Comparison of ENCODE assay signal across 8 cellular contexts in genomic region chr17:38663125-38663751, GRCh38. TPM values are rescaled to one million over a fixed set of nuclear protein-coding genes. Genes with fewer than 3 reads are reported as not detected.
DNase-seq lines count a peak whose midpoint lies in the region; ATAC-seq and TF ChIP-seq lines count a peak whose summit lies in the region.

No MANE protein-coding gene starts in this region.

- no peak overlapping the region for H3K4me3 Mint-ChIP-seq in activated T-cell treated with anti-CD3 and anti-CD28 coated beads, Interleukin-2, amount 50 U/mL, for 24 hours

- H3K4me2 ChIP-seq in parathyroid adenoma (ENCODE audit: low read length), result no peak overlapping the region

- H3K4me3 ChIP-seq in gastroesophageal sphincter, result no peak overlapping the region
- no peak overlapping the region for H3K4me3 ChIP-seq in parathyroid adenoma (ENCODE audit: low read depth, low read length)

- no peak overlapping the region for H3K27ac ChIP-seq in gastroesophageal sphincter
- H3K27ac ChIP-seq in parathyroid adenoma, result no peak overlapping the region

- no peak for TF ChIP-seq POLR2A in gastroesophageal sphincter (IDR thresholded peaks at IDR 0.05)

- H3K27me3 ChIP-seq in gastroesophageal sphincter, result peaks cover 26% of the 10 kb centered on the region
- no peaks in the 10 kb centered on the region for H3K27me3 ChIP-seq in parathyroid adenoma (ENCODE audit: control insufficient read depth, insufficient read depth, low read length)

- H3K4me1 ChIP-seq in gastroesophageal sphincter (no peaks in the 10 kb centered on the region), parathyroid adenoma (no peaks in the 10 kb centered on the region)

- TF ChIP-seq CTCF in gastroesophageal sphincter (IDR thresholded peaks at IDR 0.05) (peak in 3 of 4 experiments; percentile 16 to 52 (median 42)), parathyroid adenoma (IDR thresholded peaks at IDR 0.05) (peak; percentile 70)

- WGBS in gastroesophageal sphincter (ENCODE audit: low coverage in 1 of 2), 2 donors, result 13 to 17% methylated on average over 2 to 8 of the region's 9 CpGs

- no peaks in the 10 kb centered on the region for H3K79me2 ChIP-seq in parathyroid adenoma

- H3K4me1 Mint-ChIP-seq in activated T-cell treated with anti-CD3 and anti-CD28 coated beads, Interleukin-2, amount 50 U/mL, for 24 hours (ENCODE audit: low read depth), result peaks cover 5% of the 10 kb centered on the region

- ATAC-seq in gastroesophageal sphincter (peak; percentile 26), GM18858 (IDR thresholded peaks at IDR 0.05; ENCODE audit: unreplicated experiment) (no peak)

- H3K36me3 Mint-ChIP-seq in activated T-cell treated with anti-CD3 and anti-CD28 coated beads, Interleukin-2, amount 50 U/mL, for 24 hours (ENCODE audit: low read depth), result no peaks in the 10 kb centered on the region

- H3K36me3 ChIP-seq in gastroesophageal sphincter, result no peaks in the 10 kb centered on the region
- no peaks in the 10 kb centered on the region for H3K36me3 ChIP-seq in parathyroid adenoma (ENCODE audit: control insufficient read depth, insufficient read depth, low read length)

- DNase-seq in DMS 273 treated with DMSO at 0.1 percent for 48 hours (lab: John Stamatoyannopoulos, UW) (peak; percentile 48), HuH-7.5 (ENCODE audit: low spot score) (peak; percentile 81), NCI-H82 treated with DMSO at 0.1 percent for 48 hours (lab: John Stamatoyannopoulos, UW; ENCODE audit: unreplicated experiment) (peak; percentile 70), mesenteric fat pad (ENCODE audit: low spot score) (no peak)
- DNase-seq in activated T-cell treated with anti-CD3 and anti-CD28 coated beads, Interleukin-2, amount 50 U/mL, for 24 hours, result peak; percentile 65

- H3K27me3 Mint-ChIP-seq in activated T-cell treated with anti-CD3 and anti-CD28 coated beads, Interleukin-2, amount 50 U/mL, for 24 hours, result peaks cover 45% of the 10 kb centered on the region

- TF ChIP-seq EP300 in gastroesophageal sphincter (IDR thresholded peaks at IDR 0.05), result no peak

- no peak overlapping the region for H3K9ac ChIP-seq in parathyroid adenoma

- H3K9me3 Mint-ChIP-seq in activated T-cell treated with anti-CD3 and anti-CD28 coated beads, Interleukin-2, amount 50 U/mL, for 24 hours, result no peaks in the 10 kb centered on the region

- no peak overlapping the region for H3K27ac Mint-ChIP-seq in activated T-cell treated with anti-CD3 and anti-CD28 coated beads, Interleukin-2, amount 50 U/mL, for 24 hours

- no peak overlapping the region for H2AFZ ChIP-seq in parathyroid adenoma

- no peaks in the 10 kb centered on the region for H3K9me3 ChIP-seq in gastroesophageal sphincter
- H3K9me3 ChIP-seq in parathyroid adenoma (ENCODE audit: control insufficient read depth, low read length), result no peaks in the 10 kb centered on the region

RNA-seq across cellular contexts. Expression of gene EPOP, which starts 11.5 kb away (rescaled TPM):
- total RNA-seq in gastroesophageal sphincter (1 to 10 TPM in 3 of 4 donors, under 1 TPM in 1; 0.31 to 3.5 (median 1.5) TPM), mesenteric fat pad (2.5 TPM)

RNA-seq across cellular contexts. Expression of gene MLLT6, which starts 41.8 kb away (rescaled TPM):
- total RNA-seq in gastroesophageal sphincter (100 to 1,000 TPM in 1 of 4 donors, 10 to 100 TPM in 3; 55.6 to 101 (median 77.9) TPM), mesenteric fat pad (77.0 TPM)

RNA-seq across cellular contexts. Expression of gene SRCIN1, which starts 57.5 kb away (rescaled TPM):
- total RNA-seq in gastroesophageal sphincter, result 1 to 10 TPM in 2 of 4 donors, under 1 TPM in 2; 0.67 to 2.6 (median 1.5) TPM
- 10.1 TPM for total RNA-seq in mesenteric fat pad
